8 cellular contexts compared by ENCODE assay signal in genomic region chr6:138815797-138816528, GRCh38.
DNase-seq lines count a peak whose midpoint lies in the region; ATAC-seq and TF ChIP-seq lines count a peak whose summit lies in the region.

No MANE protein-coding gene starts in this region.

- peak; percentile 67 for DNase-seq in AG20443 (ENCODE audit: low spot score)
- peak; percentile 96 for DNase-seq in NCI-H146 treated with DMSO at 0.1 percent for 48 hours (lab: John Stamatoyannopoulos, UW; ENCODE audit: unreplicated experiment)
- peak; percentile 64 for DNase-seq in SW480 (ENCODE audit: low spot score)
- peak; percentile 76 for DNase-seq in fibroblast of mammary gland (ENCODE audit: low read depth)
- DNase-seq in non-pigmented ciliary epithelial cell (ENCODE audit: low read depth), result peak; percentile 26
- DNase-seq in stimulated activated CD4-positive, alpha-beta T cell treated with anti-CD3 and anti-CD28 coated beads, Interleukin-1b, Interleukin-23, amount 100 ng/mL, for 48 hours, result no peak

- ATAC-seq in GM18502 (IDR thresholded peaks at IDR 0.05; ENCODE audit: poor library complexity, unreplicated experiment) (peak; percentile 63), HG02938 (IDR thresholded peaks at IDR 0.05; ENCODE audit: unreplicated experiment) (peak; percentile 64)

- H3K4me3 ChIP-seq in fibroblast of mammary gland (ENCODE audit: control insufficient read depth, low read depth, low read length), result no peak overlapping the region

- peak; percentile 76 for TF ChIP-seq CTCF in fibroblast of mammary gland (conservative IDR thresholded peaks at IDR 0.05; ENCODE audit: control insufficient read depth, insufficient read depth, low read depth, low read length)
